Comparison of ENCODE assay signal across 11 cellular contexts in genomic region chr7:76509931-76510877, GRCh38. TPM values are rescaled to one million over a fixed set of nuclear protein-coding genes. Genes with fewer than 3 reads are reported as not detected.
DNase-seq lines count a peak whose midpoint lies in the region; ATAC-seq lines count a peak whose summit lies in the region.
"Had no signal": no experiment of that assay in that cellular context is flagged by ENCODE, and none has a peak within 500 bp of the region (broad histone marks: within the 10 kb centered on the region; RNA-seq: fewer than 3 reads in every experiment).

Gene UPK3B (plus strand): TSS chr7:76510552. CDS start chr7:76510653, 101 bp downstream.

- peak; percentile 54 for DNase-seq in ACHN
- peak; percentile 6 for DNase-seq in GDM1 (lab: John Stamatoyannopoulos, UW)
- peak; percentile 19 for DNase-seq in UCSD-AML1 (lab: John Stamatoyannopoulos, UW; ENCODE audit: unreplicated experiment)
- peak; percentile 50 for DNase-seq in left kidney (ENCODE audit: low read depth, low spot score)
- no peak for DNase-seq in NCI-H1048 (lab: John Stamatoyannopoulos, UW)
- DNase-seq in CD4-positive, alpha-beta memory T cell = no peak
- DNase-seq in DMS153 treated with DMSO at 0.1 percent for 48 hours (lab: John Stamatoyannopoulos, UW; ENCODE audit: unreplicated experiment) = no peak
- DNase-seq: activated T-cell treated with anti-CD3 and anti-CD28 coated beads, Interleukin-2, amount 50 U/mL, for 4 hours had no signal

- no peak within 1 kb of the TSS for H3K27ac Mint-ChIP-seq in CD4-positive, alpha-beta memory T cell
- H3K27ac Mint-ChIP-seq: IgD-negative memory B cell had no signal

- POLR2A ChIA-PET in CD4-positive, alpha-beta memory T cell (lab: Charles Lee; ENCODE audit: partially characterized antibody) = no interaction called here

- peaks cover 0 to 4% of the 10 kb centered on the region in 2 donors for H3K36me3 Mint-ChIP-seq in CD4-positive, alpha-beta memory T cell

- peaks cover 0 to 2% (median under 1%) of the 10 kb centered on the region in 4 donors for H3K4me1 Mint-ChIP-seq in CD4-positive, alpha-beta memory T cell
- H3K4me1 Mint-ChIP-seq: IgD-negative memory B cell had no signal

- ATAC-seq in HG02970 (IDR thresholded peaks at IDR 0.05; ENCODE audit: low FRiP score, unreplicated experiment) = no peak

- no peaks in the 10 kb centered on the region for H3K9me3 Mint-ChIP-seq in CD4-positive, alpha-beta memory T cell
- H3K9me3 Mint-ChIP-seq: activated T-cell treated with anti-CD3 and anti-CD28 coated beads, Interleukin-2, amount 50 U/mL, for 4 hours had no signal

- no peaks in the 10 kb centered on the region for H3K36me3 ChIP-seq in CD4-positive, alpha-beta memory T cell (ENCODE audit: insufficient read depth, low read length)

- no peaks in the 10 kb centered on the region for H3K4me1 ChIP-seq in CD4-positive, alpha-beta memory T cell (ENCODE audit: insufficient read depth, low read length)

- in situ Hi-C loops in ACHN (cut with HindIII; ENCODE audit: low pct_ligation_motif_present, low pct_unique_long_range_greater_than_20kb, low sequenced_read_pairs) = no loop called here

- H3K27ac ChIP-seq in CD4-positive, alpha-beta memory T cell (ENCODE audit: low read depth, low read length) = no peak within 1 kb of the TSS
- H3K27ac ChIP-seq: SJSA1 had no signal

- no peaks in the 10 kb centered on the region for H3K27me3 ChIP-seq in CD4-positive, alpha-beta memory T cell (ENCODE audit: insufficient read depth, low read length)
- H3K27me3 ChIP-seq: SJSA1 had no signal

- CTCF ChIA-PET in CD4-positive, alpha-beta memory T cell (lab: Charles Lee; ENCODE audit: partially characterized antibody) = no interaction called here

- H3K9me3 ChIP-seq in CD4-positive, alpha-beta memory T cell (ENCODE audit: control insufficient read depth in 1 of 2, low read length in 2 of 2) = no peaks in the 10 kb centered on the region
- H3K9me3 ChIP-seq: SJSA1 had no signal

- intact Hi-C loops in CD4-positive, alpha-beta memory T cell (cut with micrococcal nuclease) = no loop called here

- H3K4me3 ChIP-seq in CD4-positive, alpha-beta memory T cell (ENCODE audit: low read length in 2 of 2) = no peak within 1 kb of the TSS
- H3K4me3 ChIP-seq: SJSA1 had no signal

- no peaks in the 10 kb centered on the region for H3K27me3 Mint-ChIP-seq in CD4-positive, alpha-beta memory T cell
- H3K27me3 Mint-ChIP-seq: IgD-negative memory B cell had no signal

- no peak within 1 kb of the TSS for H3K4me3 Mint-ChIP-seq in CD4-positive, alpha-beta memory T cell
- H3K4me3 Mint-ChIP-seq: activated T-cell treated with anti-CD3 and anti-CD28 coated beads, Interleukin-2, amount 50 U/mL, for 4 hours; IgD-negative memory B cell had no signal

RNA-seq across cellular contexts. Expression of gene UPK3B, which starts in this region (rescaled TPM):
- 1 to 10 TPM; 2.7 to 3.3 TPM for total RNA-seq in CD4-positive, alpha-beta memory T cell
- polyA plus RNA-seq in CD4-positive, alpha-beta memory T cell = not detected
- polyA plus RNA-seq: IgD-negative memory B cell had no signal

Comparison
In these comparisons a context has a peak if more than half of its experiments do, and no peak if none do; other contexts are left out.
1. DNase-seq: peak in ACHN (single experiment), GDM1 (single experiment), UCSD-AML1 (single experiment) and left kidney (single experiment); none in NCI-H1048 (single experiment), CD4-positive, alpha-beta memory T cell (0 of 5) and DMS153 treated with DMSO at 0.1 percent for 48 hours (single experiment).